ENCODE assay signal across 8 cellular contexts in the genomic region with DNA sequence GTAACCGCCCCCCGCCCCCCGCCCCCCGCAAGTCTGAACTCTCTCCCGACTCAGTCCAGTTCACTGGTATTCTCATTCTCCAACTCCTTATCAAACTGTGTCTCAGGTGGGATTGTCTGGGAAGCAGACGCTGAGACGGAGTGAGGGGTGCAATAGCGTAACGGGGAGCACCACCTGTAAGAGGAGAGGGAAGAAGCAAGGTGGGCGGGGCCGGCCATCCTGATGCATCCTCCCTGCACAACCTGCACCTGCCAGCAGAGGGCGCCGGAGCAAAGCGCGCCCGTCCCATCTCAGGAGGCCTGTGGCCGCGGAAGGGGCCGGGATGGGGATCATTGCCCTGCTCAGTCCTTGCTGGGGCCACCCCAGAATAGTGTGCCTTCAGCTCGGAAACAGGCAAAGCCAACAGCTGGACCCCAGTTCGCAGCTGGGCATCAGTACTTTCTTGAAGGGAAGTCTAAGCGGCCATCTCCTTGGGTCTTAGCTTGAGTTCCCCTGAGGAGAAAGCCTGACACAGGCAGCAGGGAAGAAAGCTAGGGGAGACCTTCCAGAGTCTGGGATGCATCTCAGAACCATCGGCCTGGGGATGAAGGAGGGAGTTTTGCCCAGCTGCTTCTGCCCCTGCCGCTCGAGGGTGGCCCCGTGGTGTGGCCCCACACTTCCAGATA.
DNase-seq lines count a peak whose midpoint lies in the region; ATAC-seq and TF ChIP-seq lines count a peak whose summit lies in the region.

No MANE protein-coding gene starts in this region.

- no peak overlapping the region for H2BK12ac ChIP-seq in mesenchymal stem cell (ENCODE audit: low read length in 2 of 2)

- no peak overlapping the region for H3K14ac ChIP-seq in mesenchymal stem cell (ENCODE audit: low read length in 2 of 2)

- H3K4me1 ChIP-seq in colonic mucosa (no peaks in the 10 kb centered on the region), mesenchymal stem cell (ENCODE audit: control insufficient read depth, insufficient read depth, low read depth, low read length) (peaks cover 18% of the 10 kb centered on the region)

- no peak overlapping the region for H2BK120ac ChIP-seq in mesenchymal stem cell (ENCODE audit: low read depth, low read length)

- no peak overlapping the region for H3K18ac ChIP-seq in mesenchymal stem cell (ENCODE audit: low read depth in 1 of 2, low read length in 2 of 2)

- H2BK15ac ChIP-seq in mesenchymal stem cell (ENCODE audit: low read depth, poor library complexity, severe bottlenecking), result no peak overlapping the region

- no peak overlapping the region for H3K4me3 Mint-ChIP-seq in stimulated activated effector memory CD8-positive, alpha-beta T cell treated with anti-CD3 and anti-CD28 coated beads, Interleukin-12 subunit alpha, Interleukin-12 subunit beta, amount 100 ng/mL, for 72 hours

- ATAC-seq in GM21576 (IDR thresholded peaks at IDR 0.05; ENCODE audit: unreplicated experiment), result peak; percentile 41
- ATAC-seq in stimulated activated effector memory CD8-positive, alpha-beta T cell treated with anti-CD3 and anti-CD28 coated beads, Interleukin-12 subunit alpha, Interleukin-12 subunit beta, amount 100 ng/mL, for 72 hours, result peak; percentile 33

- no peak overlapping the region for H2BK5ac ChIP-seq in mesenchymal stem cell (ENCODE audit: low read depth, low read length, poor library complexity, severe bottlenecking)

- peak; percentile 90 for TF ChIP-seq CTCF in colonic mucosa (IDR thresholded peaks at IDR 0.05)

- H3K4me2 ChIP-seq in mesenchymal stem cell (ENCODE audit: low read length, poor library complexity, severe bottlenecking), result no peak overlapping the region

- H2AFZ ChIP-seq in mesenchymal stem cell (ENCODE audit: low read depth, low read length), result no peak overlapping the region

- H4K91ac ChIP-seq in mesenchymal stem cell (ENCODE audit: low read length), result no peak overlapping the region

- H4K8ac ChIP-seq in mesenchymal stem cell (ENCODE audit: low read length), result no peak overlapping the region

- no peak overlapping the region for H3K4me3 ChIP-seq in colonic mucosa
- H3K4me3 ChIP-seq in mesenchymal stem cell (ENCODE audit: insufficient read depth in 1 of 2, low read depth in 1 of 2, low read length in 2 of 2), result no peak overlapping the region

- H2AK5ac ChIP-seq in mesenchymal stem cell (ENCODE audit: low read length, severe bottlenecking), result no peak overlapping the region

- no peaks in the 10 kb centered on the region for H3K9me3 Mint-ChIP-seq in stimulated activated effector memory CD8-positive, alpha-beta T cell treated with anti-CD3 and anti-CD28 coated beads, Interleukin-12 subunit alpha, Interleukin-12 subunit beta, amount 100 ng/mL, for 72 hours

- intact Hi-C loops in colonic mucosa (cut with DNase I), result loop anchor here (10.0 kb wide), 1 partner anchor 122 kb away; no protein-coding TSS in a partner anchor

- H3K27me3 ChIP-seq in colonic mucosa (peaks cover 16% of the 10 kb centered on the region), mesenchymal stem cell (ENCODE audit: control insufficient read depth in 1 of 2, insufficient read depth in 1 of 2, low read length in 2 of 2) (peaks cover 41 to 42% of the 10 kb centered on the region in 2 experiments)

- H3K23ac ChIP-seq in mesenchymal stem cell (ENCODE audit: low read length in 2 of 2), result no peak overlapping the region

- H3K36me3 Mint-ChIP-seq in stimulated activated effector memory CD8-positive, alpha-beta T cell treated with anti-CD3 and anti-CD28 coated beads, Interleukin-12 subunit alpha, Interleukin-12 subunit beta, amount 100 ng/mL, for 72 hours, result peaks cover 7% of the 10 kb centered on the region

- no peak overlapping the region for H3K4ac ChIP-seq in mesenchymal stem cell (ENCODE audit: low read depth in 1 of 2, low read length in 2 of 2)

- no peaks in the 10 kb centered on the region for H3K36me3 ChIP-seq in colonic mucosa
- H3K36me3 ChIP-seq in mesenchymal stem cell (ENCODE audit: control insufficient read depth in 1 of 2, insufficient read depth in 2 of 2, low read depth in 1 of 2, low read length in 2 of 2), result no peaks in the 10 kb centered on the region

- no peaks in the 10 kb centered on the region for H3K79me1 ChIP-seq in mesenchymal stem cell (replicated peaks; ENCODE audit: low read length, poor library complexity, severe bottlenecking)

- peak; percentile 78 for DNase-seq in COLO668 (lab: John Stamatoyannopoulos, UW; ENCODE audit: unreplicated experiment)
- peak; percentile 41 for DNase-seq in NCI-H1105 (lab: John Stamatoyannopoulos, UW)
- DNase-seq in activated CD4-positive, alpha-beta T cell treated with anti-CD3 and anti-CD28 coated beads for 24 hours (ENCODE audit: low read depth in 2 of 2), result peak; percentile 51 to 64
- DNase-seq in colonic mucosa, result peak; percentile 78
- peak; percentile 64 for DNase-seq in mesenchymal stem cell
- DNase-seq in stimulated activated effector memory CD8-positive, alpha-beta T cell treated with anti-CD3 and anti-CD28 coated beads, Interleukin-12 subunit alpha, Interleukin-12 subunit beta, amount 100 ng/mL, for 72 hours (ENCODE audit: low spot score in 2 of 2), result peak; percentile 61 to 83
- no peak for DNase-seq in NCI-H1092 (lab: John Stamatoyannopoulos, UW)

- 23% methylated on average over 21 of the region's 26 CpGs for WGBS in mesenchymal stem cell

- H3K27ac ChIP-seq in colonic mucosa, result no peak overlapping the region
- H3K27ac ChIP-seq in mesenchymal stem cell (ENCODE audit: low read length, poor library complexity, severe bottlenecking), result no peak overlapping the region

- H3K9me3 ChIP-seq in colonic mucosa (no peaks in the 10 kb centered on the region), mesenchymal stem cell (ENCODE audit: control insufficient read depth, low read length) (no peaks in the 10 kb centered on the region)

- H3K9ac ChIP-seq in colonic mucosa (ENCODE audit: low read depth in 2 of 2, low read length in 2 of 2), result no peak overlapping the region
- H3K9ac ChIP-seq in mesenchymal stem cell (ENCODE audit: low read length), result no peak overlapping the region

- peaks cover 10% of the 10 kb centered on the region for H3K4me1 Mint-ChIP-seq in stimulated activated effector memory CD8-positive, alpha-beta T cell treated with anti-CD3 and anti-CD28 coated beads, Interleukin-12 subunit alpha, Interleukin-12 subunit beta, amount 100 ng/mL, for 72 hours

- H3K27ac Mint-ChIP-seq in stimulated activated effector memory CD8-positive, alpha-beta T cell treated with anti-CD3 and anti-CD28 coated beads, Interleukin-12 subunit alpha, Interleukin-12 subunit beta, amount 100 ng/mL, for 72 hours, result no peak overlapping the region
